ENCODE assay signal across 24 cellular contexts in genomic region chr4:78356251-78356650, GRCh38.
A peak's percentile ranks its signal among the peaks of the same experiment; 100 is the strongest.
DNase-seq lines count a peak whose midpoint lies in the region; ATAC-seq, FAIRE-seq and TF ChIP-seq lines count a peak whose summit lies in the region.
"Had no signal": no experiment of that assay in that cellular context is flagged by ENCODE, and none has a peak within 500 bp of the region (broad histone marks: within the 10 kb centered on the region; RNA-seq: fewer than 3 reads in every experiment).

No MANE protein-coding gene starts in this region.

- H3K4me3 ChIP-seq in GM23338 (no peak overlapping the region), astrocyte of the cerebellum (ENCODE audit: low read depth, low read length) (no peak overlapping the region), esophagus muscularis mucosa (no peak overlapping the region), neuronal stem cell (ENCODE audit: low read length in 2 of 2) (no peak overlapping the region), left lung (no peak overlapping the region), small intestine (ENCODE audit: low read depth in 1 of 2, low read length in 2 of 2) (no peak overlapping the region), Caco-2 (ENCODE audit: low read depth, low read length) (no peak overlapping the region)
- H3K4me3 ChIP-seq: SJSA1 had no signal

- H2AK5ac ChIP-seq in neuronal stem cell (ENCODE audit: low read depth, low read length), result no peak overlapping the region

- no peak overlapping the region for H3K23ac ChIP-seq in neuronal stem cell (ENCODE audit: low read depth, low read length, poor library complexity)

- H3K36me3 Mint-ChIP-seq in GM23338 (ENCODE audit: low read depth) (peaks cover 9% of the 10 kb centered on the region; the same call in 2 of the 3 replicates), Caco-2 (ENCODE audit: insufficient read depth, unreplicated experiment) (no peaks in the 10 kb centered on the region)
- H3K36me3 Mint-ChIP-seq: CD8-positive, alpha-beta memory T cell had no signal

- no peak overlapping the region for H4K91ac ChIP-seq in neuronal stem cell (ENCODE audit: low read depth, low read length, poor library complexity)

- no peak for DNase-seq in GM23338 (ENCODE audit: low spot score)
- peak; percentile 12 for DNase-seq in astrocyte of the cerebellum (ENCODE audit: low read depth)
- DNase-seq in esophagus muscularis mucosa (ENCODE audit: extremely low spot score), result peak; percentile 78
- DNase-seq in neuronal stem cell (ENCODE audit: low spot score), result no peak
- DNase-seq in left lung, result no peak
- no peak for DNase-seq in small intestine
- no peak for DNase-seq in stimulated activated naive CD4-positive, alpha-beta T cell treated with Interleukin-2 at 50 U/mL for 16 hours (lab: John Stamatoyannopoulos, UW)
- no peak for DNase-seq in Caco-2
- DNase-seq: CD8-positive, alpha-beta memory T cell; EL; HFFc6; Karpas-422; MV-4-11; NCI-H1105 treated with DMSO at 0.1 percent for 48 hours; NCI-H1694; NCI-H2081; NCI-H2171; NCI-H524 treated with DMSO at 0.1 percent for 48 hours; NCI-H82 had no signal

- no peak for TF ChIP-seq CTCF in GM23338 (conservative IDR thresholded peaks at IDR 0.05; ENCODE audit: low read depth in 2 of 2)
- no peak for TF ChIP-seq CTCF in astrocyte of the cerebellum (IDR thresholded peaks at IDR 0.05; ENCODE audit: low read depth, low read length, missing control alignments)
- TF ChIP-seq CTCF in esophagus muscularis mucosa (IDR thresholded peaks at IDR 0.05), result no peak
- no peak for TF ChIP-seq CTCF in left lung (IDR thresholded peaks at IDR 0.05)
- no peak for TF ChIP-seq CTCF in Caco-2 (IDR thresholded peaks at IDR 0.05; ENCODE audit: insufficient read depth in 1 of 2, low read depth in 1 of 2, low read length in 1 of 2, severe bottlenecking in 1 of 2, unreplicated experiment in 1 of 2)

- H3K79me1 ChIP-seq in neuronal stem cell (ENCODE audit: low read depth, low read length), result no peaks in the 10 kb centered on the region

- H2BK12ac ChIP-seq in neuronal stem cell (ENCODE audit: low read length), result no peak overlapping the region

- intact Hi-C loops in esophagus muscularis mucosa (cut with DNase I) (no loop called here), left lung (cut with DNase I) (no loop called here), Caco-2 (cut with micrococcal nuclease; ENCODE audit: unreplicated experiment) (no loop called here)

- no peak overlapping the region for H2BK120ac ChIP-seq in neuronal stem cell (ENCODE audit: low read depth, low read length)

- H3K4me3 Mint-ChIP-seq in GM23338, result no peak overlapping the region
- no peak overlapping the region for H3K4me3 Mint-ChIP-seq in Caco-2 (ENCODE audit: unreplicated experiment)
- H3K4me3 Mint-ChIP-seq: CD8-positive, alpha-beta memory T cell; HFFc6 had no signal

- BruUV-seq in Caco-2 (replicated peaks; lab: Mats Ljungman, UMichigan), result no TSS peak

- TF ChIP-seq EP300 in esophagus muscularis mucosa (IDR thresholded peaks at IDR 0.05), result no peak

- H3K9me3 ChIP-seq in esophagus muscularis mucosa (no peaks in the 10 kb centered on the region), neuronal stem cell (replicated peaks in 1 of 2; ENCODE audit: control insufficient read depth in 2 of 2, insufficient read depth in 1 of 2, low read depth in 1 of 2, low read length in 2 of 2) (no peaks in the 10 kb centered on the region), left lung (no peaks in the 10 kb centered on the region), small intestine (ENCODE audit: control insufficient read depth, low read depth) (no peaks in the 10 kb centered on the region), Caco-2 (no peaks in the 10 kb centered on the region)
- H3K9me3 ChIP-seq: SJSA1 had no signal

- H3K27me3 Mint-ChIP-seq in GM23338 (ENCODE audit: insufficient read depth, low read depth, poor library complexity) (peaks cover 5% of the 10 kb centered on the region), Caco-2 (ENCODE audit: insufficient read depth, unreplicated experiment) (no peaks in the 10 kb centered on the region)

- POLR2A ChIA-PET in Caco-2 (lab: Charles Lee), result no interaction called here

- no peak overlapping the region for H2BK5ac ChIP-seq in neuronal stem cell (ENCODE audit: low read length)

- H3K36me3 ChIP-seq in GM23338 (ENCODE audit: insufficient read depth) (no peaks in the 10 kb centered on the region), esophagus muscularis mucosa (no peaks in the 10 kb centered on the region), neuronal stem cell (replicated peaks in 1 of 2; ENCODE audit: control insufficient read depth in 2 of 2, insufficient read depth in 2 of 2, low read length in 2 of 2) (no peaks in the 10 kb centered on the region), left lung (no peaks in the 10 kb centered on the region), small intestine (ENCODE audit: control insufficient read depth in 2 of 2, insufficient read depth in 2 of 2, low read length in 2 of 2) (no peaks in the 10 kb centered on the region), Caco-2 (ENCODE audit: control insufficient read depth, insufficient read depth, low read length) (no peaks in the 10 kb centered on the region)
- H3K36me3 ChIP-seq: SJSA1 had no signal

- no peak for TF ChIP-seq POLR2A in esophagus muscularis mucosa (IDR thresholded peaks at IDR 0.05; ENCODE audit: low read depth)

- H3K9me3 Mint-ChIP-seq in GM23338, result no peaks in the 10 kb centered on the region
- H3K9me3 Mint-ChIP-seq in Caco-2 (ENCODE audit: unreplicated experiment), result no peaks in the 10 kb centered on the region
- H3K9me3 Mint-ChIP-seq: HFFc6 had no signal

- H3K4ac ChIP-seq in neuronal stem cell (ENCODE audit: low read length), result no peak overlapping the region

- H3K9me2 ChIP-seq in GM23338 (ENCODE audit: insufficient read depth), result peaks cover 10% of the 10 kb centered on the region

- H3K27me3 ChIP-seq in GM23338 (ENCODE audit: insufficient read depth) (no peaks in the 10 kb centered on the region), esophagus muscularis mucosa (no peaks in the 10 kb centered on the region), neuronal stem cell (ENCODE audit: control insufficient read depth in 3 of 3, insufficient read depth in 3 of 3, low read depth in 1 of 3, low read length in 3 of 3) (no peaks in the 10 kb centered on the region), left lung (no peaks in the 10 kb centered on the region), small intestine (ENCODE audit: control insufficient read depth in 2 of 2, insufficient read depth in 2 of 2, low read length in 2 of 2) (no peaks in the 10 kb centered on the region), Caco-2 (replicated peaks; ENCODE audit: control insufficient read depth, insufficient read depth, low read length) (no peaks in the 10 kb centered on the region)
- H3K27me3 ChIP-seq: SJSA1 had no signal

- H2BK15ac ChIP-seq in neuronal stem cell (ENCODE audit: low read length), result no peak overlapping the region

- H4K8ac ChIP-seq in neuronal stem cell (ENCODE audit: low read depth, low read length), result no peak overlapping the region

- no peak overlapping the region for H3K9ac ChIP-seq in neuronal stem cell (ENCODE audit: low read depth, low read length, poor library complexity)

- no peak for ATAC-seq in GM23338
- no peak for ATAC-seq in left lung
- ATAC-seq: Right ventricle myocardium inferior had no signal

- 85% methylated on average over 2 of the region's 2 CpGs for WGBS in esophagus muscularis mucosa
- WGBS in neuronal stem cell (ENCODE audit: extremely low coverage in 2 of 2, insufficient read length in 2 of 2, insufficient replicate concordance in 1 of 2), 2 donors, result no CpG with 5 or more reads among the region's 2 CpGs
- 76 to 82% (median 76%) methylated on average over 2 of the region's 2 CpGs for WGBS in small intestine, 3 donors

- H3K27ac Mint-ChIP-seq in GM23338 (peak overlapping the region; percentile 51), Caco-2 (ENCODE audit: unreplicated experiment) (no peak overlapping the region)
- H3K27ac Mint-ChIP-seq: CD8-positive, alpha-beta memory T cell; HFFc6 had no signal

- H3K4me1 Mint-ChIP-seq in GM23338 (peaks cover 42% of the 10 kb centered on the region), Caco-2 (ENCODE audit: low read depth, unreplicated experiment) (no peaks in the 10 kb centered on the region)
- H3K4me1 Mint-ChIP-seq: CD8-positive, alpha-beta memory T cell had no signal

- 0 out of 2 replicates have a peak overlapping the region, but pooled peaks have one; percentile 1 for H3K4me2 ChIP-seq in GM23338
- H3K4me2 ChIP-seq in neuronal stem cell (ENCODE audit: insufficient read depth, low read length, poor library complexity, severe bottlenecking), result no peak overlapping the region

- CTCF ChIA-PET in Caco-2 (lab: Charles Lee), result no interaction called here

- in situ Hi-C loops in astrocyte of the cerebellum (cut with HindIII; ENCODE audit: low sequenced_read_pairs), result no loop called here

- H3K27ac ChIP-seq in GM23338 (ENCODE audit: low read depth), result no peak overlapping the region
- H3K27ac ChIP-seq in esophagus muscularis mucosa (replicated peaks in 1 of 4), result no peak overlapping the region
- no peak overlapping the region for H3K27ac ChIP-seq in neuronal stem cell (replicated peaks; ENCODE audit: low read length)
- no peak overlapping the region for H3K27ac ChIP-seq in left lung
- no peak overlapping the region for H3K27ac ChIP-seq in small intestine (ENCODE audit: low read depth in 1 of 2, low read length in 1 of 2)
- H3K27ac ChIP-seq: C4-2B, SJSA1 had no signal

- FAIRE-seq in small intestine (lab: Jason Lieb, UNC), result no peak
- FAIRE-seq: GM19239, H54 had no signal

- H3K14ac ChIP-seq in neuronal stem cell (ENCODE audit: low read length), result no peak overlapping the region

- no peak overlapping the region for H3K18ac ChIP-seq in neuronal stem cell (ENCODE audit: low read length)

- peaks cover 34% of the 10 kb centered on the region for H3K4me1 ChIP-seq in GM23338 (ENCODE audit: insufficient read depth)
- H3K4me1 ChIP-seq in esophagus muscularis mucosa, result no peaks in the 10 kb centered on the region
- peaks cover 4 to 8% of the 10 kb centered on the region in 2 donors for H3K4me1 ChIP-seq in neuronal stem cell (ENCODE audit: control insufficient read depth in 2 of 2, insufficient read depth in 1 of 2, low read depth in 1 of 2, low read length in 2 of 2)
- no peaks in the 10 kb centered on the region for H3K4me1 ChIP-seq in left lung
- H3K4me1 ChIP-seq in small intestine (ENCODE audit: control insufficient read depth in 2 of 2, insufficient read depth in 1 of 2, low read depth in 1 of 2, low read length in 1 of 2), result no peaks in the 10 kb centered on the region
- H3K4me1 ChIP-seq in Caco-2, result no peaks in the 10 kb centered on the region
- H3K4me1 ChIP-seq: SJSA1 had no signal

- H2AFZ ChIP-seq in GM23338 (no peak overlapping the region), neuronal stem cell (ENCODE audit: low read length) (peak overlapping the region; percentile 37)

- no peaks in the 10 kb centered on the region for H4K20me1 ChIP-seq in GM23338 (replicated peaks; ENCODE audit: insufficient read depth)

- no peaks in the 10 kb centered on the region for H3F3A ChIP-seq in GM23338 (replicated peaks; ENCODE audit: low read depth)

- no peaks in the 10 kb centered on the region for H3K79me2 ChIP-seq in GM23338 (replicated peaks; ENCODE audit: insufficient read depth)

TF ChIP-seq in GM23338, 12 proteins besides CTCF, POLR2A, EP300 and RAD21 (continues in another document):
- TF ChIP-seq POLR2AphosphoS5 (IDR thresholded peaks at IDR 0.05; ENCODE audit: low read depth), result no peak
- TF ChIP-seq ZNF331 (CRISPR knock-in tag; IDR thresholded peaks at IDR 0.05; ENCODE audit: low read depth), result no peak
- no peak for TF ChIP-seq EZH2phosphoT487 (IDR thresholded peaks at IDR 0.05; ENCODE audit: unreplicated experiment)
- no peak for TF ChIP-seq JUNB (IDR thresholded peaks at IDR 0.05; ENCODE audit: unreplicated experiment)

Comparison
In these comparisons a context has a peak if more than half of its experiments do, and no peak if none do; other contexts are left out.
1. DNase-seq: peak in astrocyte of the cerebellum (single experiment) and esophagus muscularis mucosa (single experiment); none in GM23338 (single experiment), neuronal stem cell (single experiment), left lung (0 of 2), small intestine (single experiment), stimulated activated naive CD4-positive, alpha-beta T cell treated with Interleukin-2 at 50 U/mL for 16 hours (single experiment) and Caco-2 (0 of 2).